Comparison of ENCODE assay signal across 1 cellular context in the genomic region with DNA sequence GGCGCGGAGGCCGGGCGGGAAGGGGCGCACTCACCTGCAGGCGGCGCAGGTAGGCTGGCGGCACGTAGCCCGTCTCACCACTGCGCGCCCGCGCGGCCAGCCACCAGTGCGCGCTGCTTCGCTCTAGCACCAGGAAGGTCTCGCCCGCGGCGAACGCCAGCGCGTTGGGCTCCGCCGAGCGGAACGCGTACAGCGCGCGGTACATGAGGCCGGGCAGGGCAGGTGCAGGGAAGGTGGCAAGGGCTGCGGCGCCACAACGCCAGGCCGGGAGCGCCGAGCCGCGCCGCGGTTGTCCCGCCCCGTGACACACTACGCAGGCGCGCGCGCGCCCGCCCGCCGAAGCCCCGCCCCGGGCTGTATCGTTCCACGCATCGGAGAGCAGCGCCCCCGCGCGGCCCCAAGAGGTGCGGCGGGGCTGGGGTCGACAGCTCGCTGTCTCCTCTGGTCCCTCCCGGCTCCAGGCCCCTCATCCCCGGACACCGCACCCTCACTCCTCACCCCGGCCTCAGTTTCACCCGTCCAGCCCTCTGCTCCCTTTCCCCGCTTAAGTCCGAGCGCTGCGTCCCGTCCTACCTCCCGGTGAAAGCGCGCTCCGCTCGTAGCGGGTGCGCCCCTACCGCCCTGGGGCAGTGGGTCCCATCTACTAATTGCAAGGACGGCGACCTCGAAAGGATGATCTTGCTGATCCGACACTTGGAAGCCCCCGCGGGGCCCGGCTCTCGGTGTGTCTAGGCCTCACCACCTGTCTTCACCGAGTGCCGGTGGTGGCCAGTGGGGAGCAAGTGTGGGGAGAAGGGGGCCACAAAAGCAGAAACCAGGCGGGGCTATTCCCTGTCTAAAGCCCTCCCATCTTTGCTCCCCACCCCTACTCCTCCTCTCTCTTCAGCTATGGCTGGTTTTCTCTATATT.
TF ChIP-seq lines count a peak whose summit lies in the region.

Gene NCKIPSD, minus strand, starts transcription at position 313 of the 909 bp plus-strand sequence. Its CDS starts 108 bp downstream, at position 205.

TF ChIP-seq in HepG2, 621 proteins besides CTCF, POLR2A, EP300 and RAD21 (continued from another document and continues in another):
- TF ChIP-seq, protein P1, sequence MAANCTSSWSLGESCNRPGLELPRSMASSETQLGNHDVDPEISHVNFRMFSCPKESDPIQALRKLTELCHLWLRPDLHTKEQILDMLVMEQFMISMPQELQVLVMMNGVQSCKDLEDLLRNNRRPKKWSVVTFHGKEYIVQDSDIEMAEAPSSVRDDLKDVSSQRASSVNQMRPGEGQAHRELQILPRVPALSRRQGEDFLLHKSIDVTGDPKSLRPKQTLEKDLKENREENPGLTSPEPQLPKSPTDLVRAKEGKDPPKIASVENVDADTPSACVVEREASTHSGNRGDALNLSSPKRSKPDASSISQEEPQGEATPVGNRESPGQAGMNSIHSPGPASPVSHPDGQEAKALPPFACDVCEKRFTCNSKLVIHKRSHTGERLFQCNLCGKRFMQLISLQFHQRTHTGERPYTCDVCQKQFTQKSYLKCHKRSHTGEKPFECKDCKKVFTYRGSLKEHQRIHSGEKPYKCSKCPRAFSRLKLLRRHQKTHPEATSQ (CRISPR knock-in tag; IDR thresholded peaks at IDR 0.05; ENCODE audit: borderline replicate concordance): no peak
- TF ChIP-seq, protein P2, sequence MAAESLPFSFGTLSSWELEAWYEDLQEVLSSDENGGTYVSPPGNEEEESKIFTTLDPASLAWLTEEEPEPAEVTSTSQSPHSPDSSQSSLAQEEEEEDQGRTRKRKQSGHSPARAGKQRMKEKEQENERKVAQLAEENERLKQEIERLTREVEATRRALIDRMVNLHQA (CRISPR knock-in tag; IDR thresholded peaks at IDR 0.05): no peak; the same call in 1 of the 2 replicates
- TF ChIP-seq KDM5A (IDR thresholded peaks at IDR 0.05; ENCODE audit: borderline replicate concordance, low read length): peak; percentile 77; the same call in 1 of the 2 replicates
- peak; percentile 78; the same call in 1 of the 2 replicates for TF ChIP-seq ETV6 (CRISPR knock-in tag; conservative IDR thresholded peaks at IDR 0.05)
- TF ChIP-seq ZNF646 (CRISPR knock-in tag; IDR thresholded peaks at IDR 0.05): no peak
- TF ChIP-seq TBP (CRISPR knock-in tag; IDR thresholded peaks at IDR 0.05): peak; percentile 91
- TF ChIP-seq ZFP36 (IDR thresholded peaks at IDR 0.05; ENCODE audit: borderline replicate concordance, low read depth, low read length, partially characterized antibody): no peak
- TF ChIP-seq GMEB1 (CRISPR knock-in tag; IDR thresholded peaks at IDR 0.05; ENCODE audit: borderline replicate concordance): peak; percentile 82
- no peak for TF ChIP-seq HNF4A (CRISPR knock-in tag; IDR thresholded peaks at IDR 0.05)
- peak; percentile 73; the same call in 1 of the 2 replicates for TF ChIP-seq ZNF777 (CRISPR knock-in tag; IDR thresholded peaks at IDR 0.05)
- no peak for TF ChIP-seq HNRNPH1 (optimal IDR thresholded peaks at IDR 0.05; ENCODE audit: low read depth, low read length)
- TF ChIP-seq, protein P3, sequence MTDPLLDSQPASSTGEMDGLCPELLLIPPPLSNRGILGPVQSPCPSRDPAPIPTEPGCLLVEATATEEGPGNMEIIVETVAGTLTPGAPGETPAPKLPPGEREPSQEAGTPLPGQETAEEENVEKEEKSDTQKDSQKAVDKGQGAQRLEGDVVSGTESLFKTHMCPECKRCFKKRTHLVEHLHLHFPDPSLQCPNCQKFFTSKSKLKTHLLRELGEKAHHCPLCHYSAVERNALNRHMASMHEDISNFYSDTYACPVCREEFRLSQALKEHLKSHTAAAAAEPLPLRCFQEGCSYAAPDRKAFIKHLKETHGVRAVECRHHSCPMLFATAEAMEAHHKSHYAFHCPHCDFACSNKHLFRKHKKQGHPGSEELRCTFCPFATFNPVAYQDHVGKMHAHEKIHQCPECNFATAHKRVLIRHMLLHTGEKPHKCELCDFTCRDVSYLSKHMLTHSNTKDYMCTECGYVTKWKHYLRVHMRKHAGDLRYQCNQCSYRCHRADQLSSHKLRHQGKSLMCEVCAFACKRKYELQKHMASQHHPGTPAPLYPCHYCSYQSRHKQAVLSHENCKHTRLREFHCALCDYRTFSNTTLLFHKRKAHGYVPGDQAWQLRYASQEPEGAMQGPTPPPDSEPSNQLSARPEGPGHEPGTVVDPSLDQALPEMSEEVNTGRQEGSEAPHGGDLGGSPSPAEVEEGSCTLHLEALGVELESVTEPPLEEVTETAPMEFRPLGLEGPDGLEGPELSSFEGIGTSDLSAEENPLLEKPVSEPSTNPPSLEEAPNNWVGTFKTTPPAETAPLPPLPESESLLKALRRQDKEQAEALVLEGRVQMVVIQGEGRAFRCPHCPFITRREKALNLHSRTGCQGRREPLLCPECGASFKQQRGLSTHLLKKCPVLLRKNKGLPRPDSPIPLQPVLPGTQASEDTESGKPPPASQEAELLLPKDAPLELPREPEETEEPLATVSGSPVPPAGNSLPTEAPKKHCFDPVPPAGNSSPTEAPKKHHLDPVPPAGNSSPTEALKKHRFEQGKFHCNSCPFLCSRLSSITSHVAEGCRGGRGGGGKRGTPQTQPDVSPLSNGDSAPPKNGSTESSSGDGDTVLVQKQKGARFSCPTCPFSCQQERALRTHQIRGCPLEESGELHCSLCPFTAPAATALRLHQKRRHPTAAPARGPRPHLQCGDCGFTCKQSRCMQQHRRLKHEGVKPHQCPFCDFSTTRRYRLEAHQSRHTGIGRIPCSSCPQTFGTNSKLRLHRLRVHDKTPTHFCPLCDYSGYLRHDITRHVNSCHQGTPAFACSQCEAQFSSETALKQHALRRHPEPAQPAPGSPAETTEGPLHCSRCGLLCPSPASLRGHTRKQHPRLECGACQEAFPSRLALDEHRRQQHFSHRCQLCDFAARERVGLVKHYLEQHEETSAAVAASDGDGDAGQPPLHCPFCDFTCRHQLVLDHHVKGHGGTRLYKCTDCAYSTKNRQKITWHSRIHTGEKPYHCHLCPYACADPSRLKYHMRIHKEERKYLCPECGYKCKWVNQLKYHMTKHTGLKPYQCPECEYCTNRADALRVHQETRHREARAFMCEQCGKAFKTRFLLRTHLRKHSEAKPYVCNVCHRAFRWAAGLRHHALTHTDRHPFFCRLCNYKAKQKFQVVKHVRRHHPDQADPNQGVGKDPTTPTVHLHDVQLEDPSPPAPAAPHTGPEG (CRISPR knock-in tag; IDR thresholded peaks at IDR 0.05): peak; percentile 37; the same call in 1 of the 2 replicates
- no peak for TF ChIP-seq ZNF296 (CRISPR knock-in tag; conservative IDR thresholded peaks at IDR 0.05)
- TF ChIP-seq, protein P4, sequence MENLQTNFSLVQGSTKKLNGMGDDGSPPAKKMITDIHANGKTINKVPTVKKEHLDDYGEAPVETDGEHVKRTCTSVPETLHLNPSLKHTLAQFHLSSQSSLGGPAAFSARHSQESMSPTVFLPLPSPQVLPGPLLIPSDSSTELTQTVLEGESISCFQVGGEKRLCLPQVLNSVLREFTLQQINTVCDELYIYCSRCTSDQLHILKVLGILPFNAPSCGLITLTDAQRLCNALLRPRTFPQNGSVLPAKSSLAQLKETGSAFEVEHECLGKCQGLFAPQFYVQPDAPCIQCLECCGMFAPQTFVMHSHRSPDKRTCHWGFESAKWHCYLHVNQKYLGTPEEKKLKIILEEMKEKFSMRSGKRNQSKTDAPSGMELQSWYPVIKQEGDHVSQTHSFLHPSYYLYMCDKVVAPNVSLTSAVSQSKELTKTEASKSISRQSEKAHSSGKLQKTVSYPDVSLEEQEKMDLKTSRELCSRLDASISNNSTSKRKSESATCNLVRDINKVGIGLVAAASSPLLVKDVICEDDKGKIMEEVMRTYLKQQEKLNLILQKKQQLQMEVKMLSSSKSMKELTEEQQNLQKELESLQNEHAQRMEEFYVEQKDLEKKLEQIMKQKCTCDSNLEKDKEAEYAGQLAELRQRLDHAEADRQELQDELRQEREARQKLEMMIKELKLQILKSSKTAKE (CRISPR knock-in tag; IDR thresholded peaks at IDR 0.05; ENCODE audit: borderline replicate concordance): no peak
- peak; percentile 64; the same call in 1 of the 2 replicates for TF ChIP-seq ZNF546 (CRISPR knock-in tag; conservative IDR thresholded peaks at IDR 0.05)
- no peak for TF ChIP-seq SIN3B (IDR thresholded peaks at IDR 0.05; ENCODE audit: low read length)
- TF ChIP-seq ZNF484 (CRISPR knock-in tag; IDR thresholded peaks at IDR 0.05; ENCODE audit: borderline replicate concordance, low read depth): no peak
- TF ChIP-seq GPN1 (CRISPR knock-in tag; IDR thresholded peaks at IDR 0.05; ENCODE audit: borderline replicate concordance): no peak; the same call in 1 of the 2 replicates
- peak; percentile 33 for TF ChIP-seq ARHGAP35 (CRISPR knock-in tag; IDR thresholded peaks at IDR 0.05; ENCODE audit: borderline replicate concordance)
- TF ChIP-seq HIVEP1 (CRISPR knock-in tag; IDR thresholded peaks at IDR 0.05): 0 out of 2 replicates have a peak, but pooled peaks have one; percentile 58
- no peak for TF ChIP-seq NONO (IDR thresholded peaks at IDR 0.05)
- peak; percentile 86 for TF ChIP-seq NONO (CRISPR knock-in tag; conservative IDR thresholded peaks at IDR 0.05)
- TF ChIP-seq, protein P5, sequence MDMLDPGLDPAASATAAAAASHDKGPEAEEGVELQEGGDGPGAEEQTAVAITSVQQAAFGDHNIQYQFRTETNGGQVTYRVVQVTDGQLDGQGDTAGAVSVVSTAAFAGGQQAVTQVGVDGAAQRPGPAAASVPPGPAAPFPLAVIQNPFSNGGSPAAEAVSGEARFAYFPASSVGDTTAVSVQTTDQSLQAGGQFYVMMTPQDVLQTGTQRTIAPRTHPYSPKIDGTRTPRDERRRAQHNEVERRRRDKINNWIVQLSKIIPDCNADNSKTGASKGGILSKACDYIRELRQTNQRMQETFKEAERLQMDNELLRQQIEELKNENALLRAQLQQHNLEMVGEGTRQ (IDR thresholded peaks at IDR 0.05; ENCODE audit: low read depth, low read length): no peak
- TF ChIP-seq, protein P5 (CRISPR knock-in tag; IDR thresholded peaks at IDR 0.05; ENCODE audit: borderline replicate concordance): no peak
- TF ChIP-seq, protein P6, sequence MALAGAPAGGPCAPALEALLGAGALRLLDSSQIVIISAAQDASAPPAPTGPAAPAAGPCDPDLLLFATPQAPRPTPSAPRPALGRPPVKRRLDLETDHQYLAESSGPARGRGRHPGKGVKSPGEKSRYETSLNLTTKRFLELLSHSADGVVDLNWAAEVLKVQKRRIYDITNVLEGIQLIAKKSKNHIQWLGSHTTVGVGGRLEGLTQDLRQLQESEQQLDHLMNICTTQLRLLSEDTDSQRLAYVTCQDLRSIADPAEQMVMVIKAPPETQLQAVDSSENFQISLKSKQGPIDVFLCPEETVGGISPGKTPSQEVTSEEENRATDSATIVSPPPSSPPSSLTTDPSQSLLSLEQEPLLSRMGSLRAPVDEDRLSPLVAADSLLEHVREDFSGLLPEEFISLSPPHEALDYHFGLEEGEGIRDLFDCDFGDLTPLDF (CRISPR knock-in tag; IDR thresholded peaks at IDR 0.05): peak; percentile 45; the same call in 1 of the 2 replicates
- no peak for TF ChIP-seq MLLT10 (CRISPR knock-in tag; IDR thresholded peaks at IDR 0.05)
- no peak for TF ChIP-seq HDAC6 (IDR thresholded peaks at IDR 0.05; ENCODE audit: low read depth, low read length)
- TF ChIP-seq ZNF891 (CRISPR knock-in tag; IDR thresholded peaks at IDR 0.05): no peak
- no peak for TF ChIP-seq ZKSCAN5 (CRISPR knock-in tag; IDR thresholded peaks at IDR 0.05)
